Comparison of ENCODE assay signal across 14 cellular contexts in the genomic region with DNA sequence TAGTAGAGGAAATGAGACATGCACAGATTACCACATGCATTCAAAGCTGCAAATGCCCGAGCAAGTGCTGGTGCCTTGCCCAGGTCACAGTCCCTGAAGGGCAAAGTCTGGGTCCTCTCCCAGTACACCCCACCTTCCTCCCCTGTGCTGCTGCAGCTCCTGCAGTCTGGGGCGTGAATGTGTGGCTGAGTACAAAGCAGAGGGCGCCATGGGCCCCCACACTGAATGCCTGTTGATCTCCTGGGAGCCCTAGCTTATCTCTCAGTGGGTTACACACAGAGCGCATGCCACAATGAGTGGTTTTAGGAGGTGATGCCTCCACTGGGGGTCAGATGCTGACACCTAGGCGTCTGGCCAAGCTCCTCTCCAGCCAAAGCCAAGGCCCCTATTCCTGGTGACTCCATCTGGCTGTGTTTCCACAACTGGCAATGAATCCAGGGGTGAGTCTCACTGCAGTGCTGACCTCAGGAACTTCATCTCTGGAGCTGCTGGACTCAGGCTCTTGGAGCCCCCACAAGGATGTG.
DNase-seq lines count a peak whose midpoint lies in the region; ATAC-seq and TF ChIP-seq lines count a peak whose summit lies in the region.
"Had no signal": no experiment of that assay in that cellular context is flagged by ENCODE, and none has a peak within 500 bp of the region (broad histone marks: within the 10 kb centered on the region; RNA-seq: fewer than 3 reads in every experiment).

No MANE protein-coding gene starts in this region.

- no peak overlapping the region for H3K27ac Mint-ChIP-seq in natural killer cell treated with Interleukin-12 subunit alpha and Interleukin-12 subunit beta and Interleukin-15 and Interleukin-18, amount 100 ng/mL, for 72 hours
- H3K27ac Mint-ChIP-seq in natural killer cell: no peak overlapping the region

- no peak overlapping the region for H3K4me3 Mint-ChIP-seq in natural killer cell treated with Interleukin-12 subunit alpha and Interleukin-12 subunit beta and Interleukin-15 and Interleukin-18, amount 100 ng/mL, for 72 hours
- H3K4me3 Mint-ChIP-seq in natural killer cell: no peak overlapping the region

- peak; percentile 51 for DNase-seq in natural killer cell treated with Interleukin-12 subunit alpha and Interleukin-12 subunit beta and Interleukin-15 and Interleukin-18, amount 100 ng/mL, for 72 hours (ENCODE audit: low spot score)
- no peak for DNase-seq in natural killer cell
- DNase-seq in astrocyte of the hippocampus (ENCODE audit: low read depth, low spot score): peak; percentile 17
- DNase-seq in right atrium auricular region (ENCODE audit: low spot score): peak; percentile 55
- DNase-seq in upper lobe of right lung: peak; percentile 34
- no peak for DNase-seq in foreskin keratinocyte
- DNase-seq in SIG-M5 treated with dmso at 0.1 percent for 504 hours (lab: John Stamatoyannopoulos, UW; ENCODE audit: unreplicated experiment): no peak
- no peak for DNase-seq in NCI-H774 (lab: John Stamatoyannopoulos, UW)
- DNase-seq: amniotic stem cell, dermis blood vessel endothelial cell, mesendoderm, nucleus accumbens had no signal

- peaks cover 5% of the 10 kb centered on the region for H3K9me3 Mint-ChIP-seq in natural killer cell treated with Interleukin-12 subunit alpha and Interleukin-12 subunit beta and Interleukin-15 and Interleukin-18, amount 100 ng/mL, for 72 hours
- peaks cover 2 to 6% of the 10 kb centered on the region in 2 donors for H3K9me3 Mint-ChIP-seq in natural killer cell

- no peak overlapping the region for H3K4me3 ChIP-seq in right atrium auricular region
- H3K4me3 ChIP-seq in upper lobe of right lung: no peak overlapping the region
- H3K4me3 ChIP-seq: esophagus muscularis mucosa, suprapubic skin had no signal

- H3K36me3 ChIP-seq in right atrium auricular region (peaks cover 21% of the 10 kb centered on the region), upper lobe of right lung (no peaks in the 10 kb centered on the region)

- ATAC-seq in natural killer cell treated with Interleukin-12 subunit alpha and Interleukin-12 subunit beta and Interleukin-15 and Interleukin-18, amount 100 ng/mL, for 72 hours: no peak
- ATAC-seq in natural killer cell: no peak
- no peak for ATAC-seq in upper lobe of right lung
- ATAC-seq in foreskin keratinocyte: no peak

- H3K27me3 ChIP-seq in right atrium auricular region: no peaks in the 10 kb centered on the region
- no peaks in the 10 kb centered on the region for H3K27me3 ChIP-seq in upper lobe of right lung
- H3K27me3 ChIP-seq in foreskin keratinocyte: no peaks in the 10 kb centered on the region
- H3K27me3 ChIP-seq: esophagus muscularis mucosa, suprapubic skin had no signal

- TF ChIP-seq CTCF in natural killer cell (IDR thresholded peaks at IDR 0.05) (no peak), right atrium auricular region (IDR thresholded peaks at IDR 0.05) (no peak), upper lobe of right lung (IDR thresholded peaks at IDR 0.05) (no peak), foreskin keratinocyte (conservative IDR thresholded peaks at IDR 0.05) (no peak)

- no peaks in the 10 kb centered on the region for H3K27me3 Mint-ChIP-seq in natural killer cell treated with Interleukin-12 subunit alpha and Interleukin-12 subunit beta and Interleukin-15 and Interleukin-18, amount 100 ng/mL, for 72 hours
- no peaks in the 10 kb centered on the region for H3K27me3 Mint-ChIP-seq in natural killer cell (ENCODE audit: low read depth in 2 of 2)

- H3K36me3 Mint-ChIP-seq in natural killer cell treated with Interleukin-12 subunit alpha and Interleukin-12 subunit beta and Interleukin-15 and Interleukin-18, amount 100 ng/mL, for 72 hours: peaks cover 7% of the 10 kb centered on the region
- H3K36me3 Mint-ChIP-seq in natural killer cell: peaks cover 8% of the 10 kb centered on the region

- H3K4me1 ChIP-seq in right atrium auricular region (peaks cover 0 to 49% of the 10 kb centered on the region in 2 donors), upper lobe of right lung (peaks cover 13% of the 10 kb centered on the region), foreskin keratinocyte (no peaks in the 10 kb centered on the region)

- H3K27ac ChIP-seq in right atrium auricular region (peak overlapping the region; percentile 17 to 26), upper lobe of right lung (no peak overlapping the region), foreskin keratinocyte (no peak overlapping the region)
- H3K27ac ChIP-seq: suprapubic skin had no signal

- no peaks in the 10 kb centered on the region for H3K4me1 Mint-ChIP-seq in natural killer cell treated with Interleukin-12 subunit alpha and Interleukin-12 subunit beta and Interleukin-15 and Interleukin-18, amount 100 ng/mL, for 72 hours (ENCODE audit: low read depth in 2 of 2)
- H3K4me1 Mint-ChIP-seq in natural killer cell: no peaks in the 10 kb centered on the region

- peaks cover 0 to 11% of the 10 kb centered on the region in 2 donors for H3K9me3 ChIP-seq in right atrium auricular region
- H3K9me3 ChIP-seq in upper lobe of right lung: no peaks in the 10 kb centered on the region
- H3K9me3 ChIP-seq: suprapubic skin had no signal

- intact Hi-C loops in natural killer cell (cut with micrococcal nuclease): loop anchor here (10.0 kb wide), 2 partner anchors 271 to 301 kb away; no protein-coding TSS in a partner anchor
- intact Hi-C loops in upper lobe of right lung (cut with DNase I): loop anchor here (10.0 kb wide), 1 partner anchor 271 kb away; no protein-coding TSS in a partner anchor

Comparison
In these comparisons a context has a peak if more than half of its experiments do, and no peak if none do; other contexts are left out.
1. DNase-seq: peak in natural killer cell treated with Interleukin-12 subunit alpha and Interleukin-12 subunit beta and Interleukin-15 and Interleukin-18, amount 100 ng/mL, for 72 hours (single experiment), astrocyte of the hippocampus (single experiment), right atrium auricular region (single experiment) and upper lobe of right lung (single experiment); none in natural killer cell (single experiment), foreskin keratinocyte (0 of 2), SIG-M5 treated with dmso at 0.1 percent for 504 hours (single experiment) and NCI-H774 (single experiment).
2. H3K27ac ChIP-seq: peak in right atrium auricular region (2 of 2); none in upper lobe of right lung (single experiment) and foreskin keratinocyte (single experiment).